8 cellular contexts compared by ENCODE assay signal in genomic region chr17:29568331-29569244, GRCh38. TPM values are rescaled to one million over a fixed set of nuclear protein-coding genes. Genes with fewer than 3 reads are reported as not detected.
A peak's percentile ranks its signal among the peaks of the same experiment; 100 is the strongest.
DNase-seq lines count a peak whose midpoint lies in the region; ATAC-seq, FAIRE-seq and TF ChIP-seq lines count a peak whose summit lies in the region.

Gene TP53I13, plus strand, starts transcription at chr17:29568701. Its CDS starts 58 bp downstream, at chr17:29568759.

- H3K4me3 ChIP-seq in GM08714 (ENCODE audit: low read length): peak within 1 kb of the TSS; percentile 58
- H3K4me3 ChIP-seq in K562: peak within 1 kb of the TSS; percentile 57
- peak within 1 kb of the TSS; percentile 84 for H3K4me3 ChIP-seq in iPS-15b (ENCODE audit: low read depth, low read length)
- H3K4me3 ChIP-seq in skeletal muscle tissue (ENCODE audit: low read length in 3 of 3): peak within 1 kb of the TSS; percentile 86 to 90 (median 87)

- peaks cover 3 to 57% of the 10 kb centered on the region in 2 experiments; a peak in 4 of 5 replicates for H3K4me1 ChIP-seq in K562 (replicated peaks in 1 of 2; ENCODE audit: control insufficient read depth in 2 of 2, insufficient read depth in 2 of 2, low read length in 2 of 2)
- H3K4me1 ChIP-seq in iPS-15b (ENCODE audit: control insufficient read depth, insufficient read depth, low read length): peaks cover 2% of the 10 kb centered on the region
- H3K4me1 ChIP-seq in skeletal muscle tissue (ENCODE audit: control insufficient read depth in 3 of 3, insufficient read depth in 3 of 3, low read length in 3 of 3): peaks cover 28 to 51% (median 33%) of the 10 kb centered on the region in 3 donors

- peak; percentile 84 for TF ChIP-seq POLR2A in K562 (conservative IDR thresholded peaks at IDR 0.05)

- no peaks in the 10 kb centered on the region for H3K79me2 ChIP-seq in K562 (ENCODE audit: control insufficient read depth, insufficient read depth, low read length)

- peak within 1 kb of the TSS; percentile 79 for H3K4me2 ChIP-seq in K562 (ENCODE audit: insufficient read depth, low read length)

- BruUV-seq in K562 (replicated peaks; lab: Mats Ljungman, UMichigan): no TSS peak

- POLR2A ChIA-PET in K562 (lab: Yijun Ruan, JAX): interaction anchor here (0.7 to 1.0 kb wide), 2 partner anchors 12 to 23 kb away, joined by 4 read pairs; no protein-coding TSS in a partner anchor

- intact Hi-C loops in K562 (cut with micrococcal nuclease): no loop called here

- H3K9ac ChIP-seq in K562 (ENCODE audit: insufficient read depth in 1 of 2, low read depth in 2 of 2, low read length in 2 of 2) (peak within 1 kb of the TSS; percentile 75 to 96), iPS-15b (ENCODE audit: low read depth, low read length) (peak within 1 kb of the TSS; percentile 83), skeletal muscle tissue (ENCODE audit: low read depth in 1 of 3, low read length in 3 of 3) (peak within 1 kb of the TSS; percentile 83 to 87 (median 83))

- H3K27ac ChIP-seq in K562 (ENCODE audit: extremely low read depth, low read depth, low read length): peak within 1 kb of the TSS; percentile 87
- H3K27ac ChIP-seq in skeletal muscle tissue (ENCODE audit: low read depth, low read length): peak within 1 kb of the TSS; percentile 83

- no peaks in the 10 kb centered on the region for H4K20me1 ChIP-seq in K562 (replicated peaks; ENCODE audit: control insufficient read depth, insufficient read depth, low read length)

- in situ Hi-C loops in K562 (cut with MboI): no loop called here

- FAIRE-seq in K562 (lab: Jason Lieb, UNC): no peak

- peaks cover 3% of the 10 kb centered on the region for H3K9me1 ChIP-seq in K562 (ENCODE audit: control insufficient read depth, insufficient read depth, low read length)

- peak; percentile 78 to 90 for DNase-seq in NCI-H1930 (lab: John Stamatoyannopoulos, UW)
- DNase-seq in UCSD-AML1 (lab: John Stamatoyannopoulos, UW; ENCODE audit: unreplicated experiment): peak; percentile 90
- DNase-seq in K562 (ENCODE audit: extremely low read depth in 1 of 4, low spot score in 3 of 4): peak; percentile 94 to 97 (median 96)

- ATAC-seq in HG02642 (IDR thresholded peaks at IDR 0.05; ENCODE audit: poor library complexity, unreplicated experiment) (peak; percentile 50), K562 (peak; percentile 80), GM21367 (IDR thresholded peaks at IDR 0.05; ENCODE audit: unreplicated experiment) (no peak)

- CTCF ChIA-PET in K562 (lab: Yijun Ruan, JAX; ENCODE audit: low intra/inter-chr PET ratio): interaction anchor here (0.7 to 1.5 kb wide), 2 partner anchors 198 to 444 kb away, joined by 3 read pairs; no protein-coding TSS in a partner anchor

- H3K36me3 ChIP-seq in K562 (ENCODE audit: control insufficient read depth, insufficient read depth, low read length) (peaks cover 6% of the 10 kb centered on the region; the same call in 2 of the 3 replicates), iPS-15b (ENCODE audit: control insufficient read depth, insufficient read depth, low read length) (peaks cover 2% of the 10 kb centered on the region), skeletal muscle tissue (ENCODE audit: control insufficient read depth in 3 of 3, insufficient read depth in 3 of 3, low read length in 3 of 3) (peaks cover 0 to 5% (median 3%) of the 10 kb centered on the region in 3 donors)

- H3K9me3 ChIP-seq in K562 (replicated peaks; ENCODE audit: control insufficient read depth, insufficient read depth, low read depth, low read length) (no peaks in the 10 kb centered on the region), iPS-15b (ENCODE audit: control insufficient read depth, insufficient read depth, low read length) (no peaks in the 10 kb centered on the region), skeletal muscle tissue (ENCODE audit: control insufficient read depth in 3 of 3, low read length in 3 of 3) (no peaks in the 10 kb centered on the region)

- H3K27me3 ChIP-seq in K562 (ENCODE audit: control insufficient read depth in 2 of 2, insufficient read depth in 2 of 2, low read length in 2 of 2) (no peaks in the 10 kb centered on the region), iPS-15b (ENCODE audit: control insufficient read depth, insufficient read depth, low read length) (peaks cover 48% of the 10 kb centered on the region), skeletal muscle tissue (ENCODE audit: control insufficient read depth in 3 of 3, insufficient read depth in 3 of 3, low read length in 3 of 3) (peaks cover 0 to 6% (median 0%) of the 10 kb centered on the region in 3 donors)

- no peak for TF ChIP-seq RAD21 in K562 (CRISPR knock-in tag; conservative IDR thresholded peaks at IDR 0.05 in 1 of 2, IDR thresholded peaks at IDR 0.05 in 1 of 2)

- peak in 1 of 3 experiments; percentile 5; a peak in 1 of 6 replicates for TF ChIP-seq CTCF in K562 (IDR thresholded peaks at IDR 0.05 in 2 of 3, conservative IDR thresholded peaks at IDR 0.05 in 1 of 3; ENCODE audit: insufficient read depth in 2 of 3, low read depth in 1 of 3, low read length in 3 of 3)

- WGBS in K562 (ENCODE audit: insufficient coverage, low coverage, missing lambda C conversion rate): 2% methylated on average over 43 of the region's 85 CpGs

- no peak for TF ChIP-seq EP300 in K562 (IDR thresholded peaks at IDR 0.05; ENCODE audit: low read length)

- H2AFZ ChIP-seq in K562 (ENCODE audit: low read depth, low read length): peak within 1 kb of the TSS; percentile 97

TF ChIP-seq in K562, 482 proteins besides CTCF, POLR2A, EP300 and RAD21 (continues in another document):
- no peak for TF ChIP-seq SMAD1 (IDR thresholded peaks at IDR 0.05; ENCODE audit: low read depth, low read length, partially characterized antibody)
- TF ChIP-seq TRIM25 (IDR thresholded peaks at IDR 0.05; ENCODE audit: borderline replicate concordance): no peak
- no peak for TF ChIP-seq BCLAF1 (IDR thresholded peaks at IDR 0.05; ENCODE audit: borderline replicate concordance in 1 of 2, control insufficient read depth in 1 of 2, low read depth in 2 of 2, low read length in 1 of 2)
- TF ChIP-seq TRIM24 (IDR thresholded peaks at IDR 0.05): no peak
- no peak for TF ChIP-seq ETS2 (tag; IDR thresholded peaks at IDR 0.05; ENCODE audit: borderline replicate concordance, poor library complexity, severe bottlenecking)
- 0 out of 2 replicates have a peak, but pooled peaks have one; percentile 16 for TF ChIP-seq E2F3 (CRISPR knock-in tag; IDR thresholded peaks at IDR 0.05)
- TF ChIP-seq HDGF (IDR thresholded peaks at IDR 0.05): no peak
- 0 out of 2 replicates have a peak, but pooled peaks have one; percentile 53 for TF ChIP-seq ERF (CRISPR knock-in tag; IDR thresholded peaks at IDR 0.05)

RNA-seq across cellular contexts. Expression of gene TP53I13, which starts in this region (rescaled TPM):
- total RNA-seq in K562 (2011; cell fraction: chromatin; rRNA removed; ENCODE audit: low replicate concordance): 13.5 and 50.0 TPM in 2 replicates
- 63.0 and 73.5 TPM in 2 replicates for total RNA-seq in K562 (2011; cell fraction: nucleolus; rRNA removed)
- 36.1 and 46.0 TPM in 2 replicates for total RNA-seq in K562 (2011; cell fraction: nucleoplasm; rRNA removed)
- 25.2 and 27.6 TPM in 2 replicates for total RNA-seq in K562 (2014; rRNA removed)
- total RNA-seq in K562 (2014; rRNA removed; fragmentation: Illumina TruSeq; extraction: Trizol): 1.8 and 3.3 TPM in 2 replicates
- 13.0 and 13.9 TPM in 2 replicates for total RNA-seq in K562 (2015; rRNA removed; fragmentation: Illumina TruSeq; extraction: Trizol)
- total RNA-seq in K562 (2021): 24.5 and 28.3 TPM in 2 replicates
- polyA plus RNA-seq in K562 (2011; rRNA removed): 9.1 and 10.3 TPM in 2 replicates
- polyA plus RNA-seq in K562 (2011; cell fraction: cytosol; rRNA removed): 9.9 and 48.3 TPM in 2 replicates
- polyA plus RNA-seq in K562 (2011; cell fraction: nucleus; rRNA removed): 48.7 and 101 TPM in 2 replicates
- polyA plus RNA-seq in K562 (2012): 16.9 and 38.4 TPM in 2 replicates
- 4.7 and 13.5 TPM in 2 replicates for polyA plus RNA-seq in K562 (2014; fragmentation: Illumina TruSeq; extraction: Trizol)
- polyA plus RNA-seq in K562 (2014; fragmentation: Nextera tagmentation; extraction: Ambion mirVana): under 1 TPM; 0.08 to 0.13 TPM
- 23.8 and 27.2 TPM in 2 replicates for polyA plus RNA-seq in K562 (2014; rRNA removed)
- polyA minus RNA-seq in K562 (2011; rRNA and poly(A)+ RNA removed): 1.5 and 4.3 TPM in 2 replicates
- polyA minus RNA-seq in K562 (2011; cell fraction: cytosol; rRNA and poly(A)+ RNA removed): 16.0 and 22.0 TPM in 2 replicates
- polyA minus RNA-seq in K562 (2011; cell fraction: nucleus; rRNA and poly(A)+ RNA removed): 17.6 and 17.8 TPM in 2 replicates
- total RNA-seq in skeletal muscle tissue: 26.1 TPM
